ENCODE assay signal across 9 cellular contexts in the genomic region with DNA sequence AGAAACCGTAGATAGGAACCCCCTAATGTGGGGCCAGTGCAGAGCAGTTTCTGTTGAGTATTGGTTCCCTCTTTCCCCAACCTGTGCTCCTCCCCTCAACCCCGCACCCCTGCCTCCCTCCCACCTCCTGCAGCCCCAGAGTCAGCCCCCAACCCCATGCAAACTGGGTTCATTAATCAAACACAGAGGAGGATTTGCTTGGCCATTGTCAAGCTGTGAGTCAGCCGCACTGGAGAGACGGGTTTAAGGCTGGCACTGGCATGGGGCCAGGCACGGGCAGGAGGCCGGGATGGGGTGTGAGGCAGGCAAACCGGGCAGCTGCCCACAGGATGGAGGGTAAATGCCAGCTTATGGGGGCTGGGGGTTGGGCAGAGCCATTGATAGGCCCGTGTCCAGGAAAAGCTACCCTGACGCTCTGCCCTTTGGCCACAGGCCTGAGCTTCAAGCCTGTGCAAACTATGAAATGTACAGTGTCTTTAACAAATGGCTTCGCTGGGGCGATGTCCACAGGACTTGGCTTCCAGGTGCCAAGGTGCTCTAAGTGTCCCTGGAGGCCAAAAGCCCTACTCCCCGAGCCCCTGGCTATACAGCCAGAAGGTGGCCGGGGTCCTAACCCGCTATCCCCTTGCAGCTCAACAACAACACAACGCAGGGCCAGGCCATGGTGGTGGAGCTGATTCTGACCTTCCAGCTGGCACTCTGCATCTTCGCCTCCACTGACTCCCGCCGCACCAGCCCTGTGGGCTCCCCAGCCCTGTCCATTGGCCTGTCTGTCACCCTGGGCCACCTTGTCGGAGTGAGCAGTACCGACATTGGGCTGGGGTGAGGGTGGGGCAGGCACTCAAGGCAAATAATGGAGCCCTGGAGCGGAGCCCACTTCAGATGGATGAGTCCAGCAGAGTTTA. TPM values are rescaled to one million over a fixed set of nuclear protein-coding genes. Genes with fewer than 3 reads are reported as not detected.
DNase-seq lines count a peak whose midpoint lies in the region; ATAC-seq and TF ChIP-seq lines count a peak whose summit lies in the region.
"Had no signal": no experiment of that assay in that cellular context is flagged by ENCODE, and none has a peak within 500 bp of the region (broad histone marks: within the 10 kb centered on the region; RNA-seq: fewer than 3 reads in every experiment).

No MANE protein-coding gene starts in this region.

- H4K20me1 ChIP-seq in GM23248 (ENCODE audit: insufficient read depth) (no peaks in the 10 kb centered on the region), PC-3 (ENCODE audit: low read length) (no peaks in the 10 kb centered on the region)

- TF ChIP-seq CTCF in PC-3 (conservative IDR thresholded peaks at IDR 0.05; ENCODE audit: low read depth, low read length): no peak

- DNase-seq in GM23248 (peak; percentile 31), PC-3 (peak; percentile 91), head of caudate nucleus (peak in 30 of 42 donors; percentile 32 to 88 (median 60)), renal cortical epithelial cell (ENCODE audit: low read depth) (peak; percentile 87), NCI-H2227 treated with DMSO at 0.1 percent for 48 hours (lab: John Stamatoyannopoulos, UW) (no peak), NCI-H2227 (lab: John Stamatoyannopoulos, UW; ENCODE audit: unreplicated experiment) (no peak), NCI-H82 treated with DMSO at 0.1 percent for 48 hours (lab: John Stamatoyannopoulos, UW; ENCODE audit: unreplicated experiment) (no peak)

- H3K27ac ChIP-seq in GM23248: no peak overlapping the region
- no peak overlapping the region for H3K27ac ChIP-seq in PC-3 (ENCODE audit: low read length)

- H3K79me2 ChIP-seq in GM23248 (ENCODE audit: insufficient read depth) (no peaks in the 10 kb centered on the region), PC-3 (ENCODE audit: low read length) (no peaks in the 10 kb centered on the region)

- H3K9ac ChIP-seq in GM23248 (no peak overlapping the region), PC-3 (ENCODE audit: low read length) (no peak overlapping the region)

- no peaks in the 10 kb centered on the region for H3K4me1 ChIP-seq in GM23248 (ENCODE audit: insufficient read depth)
- peaks cover 31% of the 10 kb centered on the region for H3K4me1 ChIP-seq in PC-3 (ENCODE audit: insufficient read depth, low read length)

- no TSS peak for BruUV-seq in PC-3 (replicated peaks; lab: Mats Ljungman, UMichigan)

- H3K4me2 ChIP-seq in GM23248 (ENCODE audit: unreplicated experiment) (no peak overlapping the region), PC-3 (ENCODE audit: low read length) (peak overlapping the region; percentile 61)

- POLR2A ChIA-PET in PC-3 (lab: Charles Lee; ENCODE audit: unreplicated experiment): interaction anchor here (0.6 to 0.7 kb wide), 2 partner anchors 134 to 147 kb away, joined by 3 read pairs; no protein-coding TSS in a partner anchor

- no peaks in the 10 kb centered on the region for H3F3A ChIP-seq in GM23248 (ENCODE audit: insufficient read depth)
- no peaks in the 10 kb centered on the region for H3F3A ChIP-seq in PC-3 (ENCODE audit: low read length, unreplicated experiment)

- in situ Hi-C loops in GM23248 (cut with MboI): no loop called here

- peak; percentile 56 for ATAC-seq in PC-3
- no peak for ATAC-seq in HG02885 (IDR thresholded peaks at IDR 0.05; ENCODE audit: poor library complexity, unreplicated experiment)

- H2AFZ ChIP-seq in GM23248: no peak overlapping the region
- no peak overlapping the region for H2AFZ ChIP-seq in PC-3 (ENCODE audit: low read length)

- WGBS in GM23248 (ENCODE audit: low coverage in 1 of 2, low lambda C conversion rate in 2 of 2, missing lambda C conversion rate in 2 of 2), 2 experiments: 68 to 73% methylated on average over 20 to 21 of the region's 21 CpGs

- H3K9me3 ChIP-seq in GM23248 (ENCODE audit: low read depth): no peaks in the 10 kb centered on the region
- H3K9me3 ChIP-seq in PC-3 (ENCODE audit: low read length): no peaks in the 10 kb centered on the region

- H3K9me2 ChIP-seq in GM23248 (ENCODE audit: insufficient read depth): no peaks in the 10 kb centered on the region
- H3K9me2 ChIP-seq in PC-3 (replicated peaks; ENCODE audit: low read length): no peaks in the 10 kb centered on the region

- H3K4me3 ChIP-seq in GM23248 (no peak overlapping the region), PC-3 (ENCODE audit: low read length) (no peak overlapping the region)

- intact Hi-C loops in PC-3 (cut with micrococcal nuclease) (loop anchor here (10.0 kb wide), 2 partner anchors 98 to 188 kb away; no protein-coding TSS in a partner anchor), head of caudate nucleus (cut with DNase I) (loop anchor here (5.0 to 10.0 kb wide), 2 partner anchors 56 to 212 kb away; no protein-coding TSS in a partner anchor)

- CTCF ChIA-PET in PC-3 (lab: Charles Lee): interaction anchor here (0.6 to 1.8 kb wide), 3 partner anchors 18 to 222 kb away, joined by 3 to 5 read pairs (median 4); partner anchors contain the start of gene TMBIM6

- peaks cover 25% of the 10 kb centered on the region for H3K27me3 ChIP-seq in GM23248 (replicated peaks; ENCODE audit: insufficient read depth)
- no peaks in the 10 kb centered on the region for H3K27me3 ChIP-seq in PC-3 (ENCODE audit: low read length)

- H3K36me3 ChIP-seq in GM23248 (ENCODE audit: low read depth) (no peaks in the 10 kb centered on the region), PC-3 (ENCODE audit: low read depth, low read length) (no peaks in the 10 kb centered on the region)

RNA-seq across cellular contexts. Expression of gene AQP5, which starts 1.4 kb away (rescaled TPM):
- not detected in 2 replicates for total RNA-seq in GM23248 (2014; rRNA removed; shearing (Covaris generic))
- not detected in 2 replicates for polyA plus RNA-seq in GM23248 (2016; fragmentation: Nextera tagmentation; extraction: Ambion mirVana)
- not detected in 2 replicates for total RNA-seq in PC-3 (2014; rRNA removed)
- not detected in 2 replicates for total RNA-seq in renal cortical epithelial cell
- total RNA-seq: mononuclear cell had no signal

RNA-seq across cellular contexts. Expression of gene AQP6, which starts 9.6 kb away (rescaled TPM):
- total RNA-seq in GM23248 (2014; rRNA removed; shearing (Covaris generic)): not detected in 2 replicates
- not detected in 2 replicates for polyA plus RNA-seq in GM23248 (2016; fragmentation: Nextera tagmentation; extraction: Ambion mirVana)
- total RNA-seq in PC-3 (2014; rRNA removed) (not detected in 2 replicates), renal cortical epithelial cell (not detected in 2 replicates)
- total RNA-seq: mononuclear cell had no signal

RNA-seq across cellular contexts. Expression of gene AQP2, which starts 12.6 kb away (rescaled TPM):
- total RNA-seq in GM23248 (2014; rRNA removed; shearing (Covaris generic)): not detected in 2 replicates
- polyA plus RNA-seq in GM23248 (2016; fragmentation: Nextera tagmentation; extraction: Ambion mirVana): not detected in 2 replicates
- not detected in 2 replicates for total RNA-seq in PC-3 (2014; rRNA removed)
- total RNA-seq in renal cortical epithelial cell: 0.30 TPM in 1 of 2 replicates, not detected in the other
- total RNA-seq: mononuclear cell had no signal

RNA-seq across cellular contexts. Expression of gene FAIM2, which starts 59.4 kb away (rescaled TPM):
- total RNA-seq in GM23248 (2014; rRNA removed; shearing (Covaris generic)): 0.86 and 2.8 TPM in 2 replicates
- 4.6 and 5.3 TPM in 2 replicates for polyA plus RNA-seq in GM23248 (2016; fragmentation: Nextera tagmentation; extraction: Ambion mirVana)
- total RNA-seq in PC-3 (2014; rRNA removed) (0.18 TPM in 1 of 2 replicates, not detected in the other), renal cortical epithelial cell (not detected in 2 replicates)
- total RNA-seq: mononuclear cell had no signal

Comparison
In these comparisons a context has a peak if more than half of its experiments do, and no peak if none do; other contexts are left out.
1. DNase-seq: peak in GM23248 (single experiment), PC-3 (single experiment), head of caudate nucleus (30 of 42) and renal cortical epithelial cell (single experiment); none in NCI-H2227 treated with DMSO at 0.1 percent for 48 hours (single experiment), NCI-H2227 (single experiment) and NCI-H82 treated with DMSO at 0.1 percent for 48 hours (single experiment).